ENCODE assay signal across 24 cellular contexts in genomic region chr14:96598332-96598928, GRCh38.
"Had no signal": no experiment of that assay in that cellular context is flagged by ENCODE, and none has a peak within 500 bp of the region (broad histone marks: within the 10 kb centered on the region; RNA-seq: fewer than 3 reads in every experiment).

No MANE protein-coding gene starts in this region.

- H3K36me3 ChIP-seq: brain microvascular endothelial cell, left ventricle myocardium inferior, ovary, sigmoid colon, upper lobe of right lung had no signal

- H3K4me3 ChIP-seq: dorsolateral prefrontal cortex, left ventricle myocardium inferior, ovary, sigmoid colon, upper lobe of right lung had no signal

- H3K27ac Mint-ChIP-seq: activated naive CD4-positive, alpha-beta T cell treated with anti-CD3 and anti-CD28 coated beads, Interleukin-2, amount 10 ng/mL, durations not matched to agents 7 days and 5 days; memory B cell; naive B cell had no signal

- H3K27me3 ChIP-seq: brain microvascular endothelial cell, ovary had no signal

- H3K9me3 ChIP-seq: left ventricle myocardium inferior, ovary, sigmoid colon, upper lobe of right lung had no signal

- H3K4me3 Mint-ChIP-seq: activated naive CD4-positive, alpha-beta T cell treated with anti-CD3 and anti-CD28 coated beads, Interleukin-2, amount 10 ng/mL, durations not matched to agents 7 days and 5 days; memory B cell had no signal

- DNase-seq: activated CD4-positive, alpha-beta T cell treated with anti-CD3 and anti-CD28 coated beads, Interleukin-2, amount 50 U/mL, for 1 hour; activated CD4-positive, CD25-positive, alpha-beta regulatory T cell; activated CD8-positive, alpha-beta memory T cell treated with anti-CD3 and anti-CD28 coated beads, Interleukin-2, amount 50 U/mL, for 48 hours; activated effector memory CD4-positive, alpha-beta T cell treated with Interleukin-2 at 50 U/mL for 16 hours; activated naive CD4-positive, alpha-beta T cell treated with anti-CD3 and anti-CD28 coated beads, Interleukin-2, amount 10 ng/mL, durations not matched to agents 7 days and 5 days; activated T-cell treated with anti-CD3 and anti-CD28 coated beads, Interleukin-2, amount 50 U/mL, for 48 hours; aorta; brain microvascular endothelial cell; central memory CD4-positive, alpha-beta T cell; dorsolateral prefrontal cortex; foreskin fibroblast; hippocampal formation; left ventricle myocardium inferior; naive B cell; ovary; sigmoid colon; stimulated activated CD4-positive, alpha-beta T cell treated with anti-CD3 and anti-CD28 coated beads, Interleukin-12 subunit alpha, Interleukin-12 subunit beta, amount 100 ng/mL, for 4 hours; stimulated activated CD4-positive, alpha-beta T cell treated with anti-CD3 and anti-CD28 coated beads, Interleukin-1b, Interleukin-23, amount 100 ng/mL, for 48 hours; stimulated activated CD8-positive, alpha-beta memory T cell treated with anti-CD3 and anti-CD28 coated beads, Interleukin-4, amount 100 ng/mL, for 48 hours; stimulated activated naive CD4-positive, alpha-beta T cell; T1000; upper lobe of right lung had no signal

- H3K9me3 Mint-ChIP-seq: activated naive CD4-positive, alpha-beta T cell treated with anti-CD3 and anti-CD28 coated beads, Interleukin-2, amount 10 ng/mL, durations not matched to agents 7 days and 5 days; memory B cell had no signal

- ATAC-seq: upper lobe of right lung had no signal

- H3K36me3 Mint-ChIP-seq: activated naive CD4-positive, alpha-beta T cell treated with anti-CD3 and anti-CD28 coated beads, Interleukin-2, amount 10 ng/mL, durations not matched to agents 7 days and 5 days; memory B cell; naive B cell had no signal

- H3K27ac ChIP-seq: brain microvascular endothelial cell, dorsolateral prefrontal cortex, epithelial cell of prostate, left ventricle myocardium inferior, ovary, sigmoid colon, upper lobe of right lung had no signal

- H3K4me1 ChIP-seq: left ventricle myocardium inferior, sigmoid colon, upper lobe of right lung had no signal
